ENCODE assay signal across 2 cellular contexts in genomic region chr6:133947302-133947900, GRCh38.
TF ChIP-seq lines count a peak whose summit lies in the region.

No MANE protein-coding gene starts in this region.

TF ChIP-seq in liver, 16 proteins besides CTCF, POLR2A, EP300 and RAD21:
- TF ChIP-seq ATF3 (IDR thresholded peaks at IDR 0.05): no peak
- TF ChIP-seq FOXA1 (IDR thresholded peaks at IDR 0.05): peak; percentile 84
- peak in 1 of 2 donors; percentile 21 for TF ChIP-seq GABPA (IDR thresholded peaks at IDR 0.05 in 1 of 2, conservative IDR thresholded peaks at IDR 0.05 in 1 of 2)
- TF ChIP-seq SP1 (IDR thresholded peaks at IDR 0.05): peak; percentile 87
- peak; percentile 43 for TF ChIP-seq TAF1 (conservative IDR thresholded peaks at IDR 0.05)
- TF ChIP-seq MAX (IDR thresholded peaks at IDR 0.05): peak; percentile 94
- TF ChIP-seq HNF4G (IDR thresholded peaks at IDR 0.05): peak; percentile 68
- peak in 1 of 2 donors; percentile 44 for TF ChIP-seq JUND (IDR thresholded peaks at IDR 0.05)
- peak; percentile 40 to 56 for TF ChIP-seq EGR1 (IDR thresholded peaks at IDR 0.05; ENCODE audit: low read depth in 2 of 2)
- TF ChIP-seq RXRA (IDR thresholded peaks at IDR 0.05): peak; percentile 85 to 89
- no peak for TF ChIP-seq NR2F2 (IDR thresholded peaks at IDR 0.05)
- TF ChIP-seq FOXA2 (IDR thresholded peaks at IDR 0.05): peak; percentile 95
- peak; percentile 77 for TF ChIP-seq YY1 (IDR thresholded peaks at IDR 0.05)
- peak; percentile 47 for TF ChIP-seq ZBTB33 (IDR thresholded peaks at IDR 0.05)
- TF ChIP-seq HNF4A (conservative IDR thresholded peaks at IDR 0.05): peak; percentile 78 to 82
- TF ChIP-seq REST (IDR thresholded peaks at IDR 0.05): peak; percentile 71

TF ChIP-seq in HepG2, 621 proteins besides CTCF, POLR2A, EP300 and RAD21:
- TF ChIP-seq ZNF362 (CRISPR knock-in tag; IDR thresholded peaks at IDR 0.05; ENCODE audit: borderline replicate concordance) (no peak), PCBP2 (optimal IDR thresholded peaks at IDR 0.05; ENCODE audit: low read depth, low read length, poor library complexity, severe bottlenecking) (no peak), JUND (CRISPR knock-in tag; IDR thresholded peaks at IDR 0.05) (no peak), NCOR1 (IDR thresholded peaks at IDR 0.05; ENCODE audit: borderline replicate concordance, low read length) (no peak), ZNF777 (CRISPR knock-in tag; IDR thresholded peaks at IDR 0.05) (no peak), ZNF639 (CRISPR knock-in tag; conservative IDR thresholded peaks at IDR 0.05) (no peak), SALL1 (CRISPR knock-in tag; IDR thresholded peaks at IDR 0.05) (no peak), NR2C2 (CRISPR knock-in tag; IDR thresholded peaks at IDR 0.05; ENCODE audit: borderline replicate concordance) (no peak), ZBTB37 (CRISPR knock-in tag; IDR thresholded peaks at IDR 0.05) (no peak), ETV6 (CRISPR knock-in tag; conservative IDR thresholded peaks at IDR 0.05) (no peak), PITX1 (CRISPR knock-in tag; IDR thresholded peaks at IDR 0.05) (no peak), ZFP1 (CRISPR knock-in tag; IDR thresholded peaks at IDR 0.05) (no peak), THAP11 (CRISPR knock-in tag; IDR thresholded peaks at IDR 0.05) (no peak), ZNF333 (CRISPR knock-in tag; IDR thresholded peaks at IDR 0.05; ENCODE audit: borderline replicate concordance) (no peak), ZNF232 (CRISPR knock-in tag; IDR thresholded peaks at IDR 0.05; ENCODE audit: borderline replicate concordance) (no peak)
